8 cellular contexts compared by ENCODE assay signal in the genomic region with DNA sequence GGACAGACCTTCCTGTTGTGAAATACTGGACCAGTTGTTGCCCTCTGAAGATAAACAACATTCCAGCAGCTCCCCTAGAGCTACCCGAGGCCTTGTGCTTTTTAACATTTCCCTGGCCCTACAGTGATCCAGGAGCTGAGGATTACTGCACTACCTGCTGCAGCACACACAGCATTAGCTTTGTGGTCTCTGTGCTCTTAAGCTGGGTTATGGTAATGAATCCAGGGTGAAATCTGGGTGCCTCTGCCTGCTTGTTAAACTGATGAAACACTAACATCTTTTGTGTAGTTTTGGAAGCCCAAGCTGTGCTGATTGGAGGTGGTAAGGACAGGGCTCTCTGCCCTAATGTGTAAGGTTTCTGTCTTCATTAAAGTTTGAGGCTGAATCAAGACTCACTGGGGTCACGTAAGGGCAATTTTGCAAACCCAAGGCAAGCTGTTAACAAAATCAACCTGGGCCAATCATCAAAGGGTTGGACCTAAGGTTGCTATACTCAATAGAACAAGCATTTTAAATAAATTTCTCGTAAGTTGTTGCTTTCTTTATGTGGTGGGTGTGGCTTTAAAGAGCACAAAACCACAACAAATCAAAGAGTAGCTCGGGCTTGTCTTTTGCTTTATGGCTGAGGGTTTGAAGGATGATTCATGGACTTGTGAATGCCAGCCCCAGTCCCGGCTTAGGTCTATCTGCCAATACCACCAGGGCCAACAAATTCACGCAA.
DNase-seq lines count a peak whose midpoint lies in the region; ATAC-seq and TF ChIP-seq lines count a peak whose summit lies in the region.

No MANE protein-coding gene starts in this region.

- RAD21 ChIA-PET in HCT116 (lab: Charles Lee; ENCODE audit: low non-redundant PET in 1 of 2, low total read pairs in 2 of 2, uncharacterized antibody in 2 of 2, unreplicated experiment in 2 of 2) = no interaction called here

- POLR2A ChIA-PET in HCT116 (lab: Charles Lee) = no interaction called here

- CTCF ChIA-PET in HCT116 (lab: Charles Lee) = interaction anchor here (1.9 kb wide), 1 partner anchor 83 kb away, joined by 7 read pairs; no protein-coding TSS in a partner anchor

- no peaks in the 10 kb centered on the region for H3K79me2 ChIP-seq in HCT116 (ENCODE audit: insufficient read depth, low read length)

- BruUV-seq in HCT116 (replicated peaks; lab: Mats Ljungman, UMichigan) = no TSS peak

- peak; percentile 83 for ATAC-seq in HCT116
- ATAC-seq in HG03280 (IDR thresholded peaks at IDR 0.05; ENCODE audit: unreplicated experiment) = no peak
- ATAC-seq in GM19328 (IDR thresholded peaks at IDR 0.05; ENCODE audit: unreplicated experiment) = no peak

- TF ChIP-seq POLR2A in HCT116 (IDR thresholded peaks at IDR 0.05; ENCODE audit: borderline replicate concordance, extremely low read depth, insufficient read depth, insufficient read length) = no peak

- H3K4me3 ChIP-seq in HCT116 (replicated peaks in 1 of 2; ENCODE audit: low read depth in 1 of 2, low read length in 2 of 2) (peak overlapping the region in 1 of 2 experiments; percentile 7; a peak in 1 of 4 replicates), retinal pigment epithelial cell (ENCODE audit: low read length) (no peak overlapping the region)

- H3K9me3 ChIP-seq in HCT116 (ENCODE audit: control insufficient read depth in 1 of 2, insufficient read depth in 1 of 2, low read depth in 1 of 2, low read length in 2 of 2) = no peaks in the 10 kb centered on the region

- TF ChIP-seq RAD21 in HCT116 (IDR thresholded peaks at IDR 0.05; ENCODE audit: low read depth) = no peak

- H4K20me1 ChIP-seq in HCT116 (ENCODE audit: insufficient read depth) = no peaks in the 10 kb centered on the region

- H3K27me3 ChIP-seq in HCT116 (ENCODE audit: insufficient read depth, low read length) = no peaks in the 10 kb centered on the region

- H3K4me2 ChIP-seq in HCT116 (ENCODE audit: low read length) = peak overlapping the region; percentile 53

- TF ChIP-seq CTCF in HCT116 (IDR thresholded peaks at IDR 0.05 in 2 of 3, conservative IDR thresholded peaks at IDR 0.05 in 1 of 3; ENCODE audit: borderline replicate concordance in 1 of 3, insufficient read depth in 1 of 3, low read depth in 2 of 3, low read length in 2 of 3) = no peak
- no peak for TF ChIP-seq CTCF in retinal pigment epithelial cell (conservative IDR thresholded peaks at IDR 0.05; ENCODE audit: low read depth, low read length)

- DNase-seq in HCT116 (ENCODE audit: low read depth, low spot score) = peak; percentile 67
- DNase-seq in T-helper 2 cell = peak in 3 of 5 experiments; percentile 7 to 89 (median 52)
- DNase-seq in epidermal melanocyte (ENCODE audit: insufficient read length, low spot score) = peak; percentile 24
- peak; percentile 74 for DNase-seq in retinal pigment epithelial cell (ENCODE audit: low read depth)
- DNase-seq in AML-193 (lab: John Stamatoyannopoulos, UW) = no peak
- no peak for DNase-seq in KG1 (lab: John Stamatoyannopoulos, UW)

- peak overlapping the region; percentile 90 for H2AFZ ChIP-seq in HCT116 (ENCODE audit: low read depth, low read length, poor library complexity, severe bottlenecking)

- H3K4me1 ChIP-seq in HCT116 (ENCODE audit: control insufficient read depth in 1 of 2, insufficient read depth in 2 of 2, low read length in 2 of 2) = peaks cover 34 to 35% of the 10 kb centered on the region in 2 experiments

- intact Hi-C loops in HCT116 (cut with micrococcal nuclease) = no loop called here

- no peak overlapping the region; the same call in 1 of the 2 replicates for H3K27ac ChIP-seq in HCT116 (ENCODE audit: low read depth, low read length)

- no peaks in the 10 kb centered on the region for H3K36me3 ChIP-seq in HCT116 (ENCODE audit: control insufficient read depth in 1 of 2, insufficient read depth in 2 of 2, low read length in 2 of 2)

- H3K9me2 ChIP-seq in HCT116 (ENCODE audit: insufficient read depth) = no peaks in the 10 kb centered on the region

- H3K9ac ChIP-seq in HCT116 (ENCODE audit: low read length) = no peak overlapping the region

TF ChIP-seq in HCT116, 20 proteins besides CTCF, POLR2A, EP300 and RAD21:
- TF ChIP-seq JUND (IDR thresholded peaks at IDR 0.05) (peak; percentile 64), ZFX (IDR thresholded peaks at IDR 0.05) (peak; percentile 55; the same call in 1 of the 2 replicates), SP1 (IDR thresholded peaks at IDR 0.05; ENCODE audit: low read depth) (peak; percentile 47), CEBPB (IDR thresholded peaks at IDR 0.05; ENCODE audit: low read depth) (0 out of 2 replicates have a peak, but pooled peaks have one; percentile 37), TCF7L2 (IDR thresholded peaks at IDR 0.05; ENCODE audit: borderline replicate concordance, extremely low read depth, insufficient read depth, insufficient read length) (no peak), FOSL1 (IDR thresholded peaks at IDR 0.05; ENCODE audit: low read depth) (peak; percentile 68), CBX3 (IDR thresholded peaks at IDR 0.05; ENCODE audit: low read depth) (peak; percentile 43; the same call in 1 of the 2 replicates), EZH2phosphoT487 (IDR thresholded peaks at IDR 0.05; ENCODE audit: borderline replicate concordance) (no peak)
- TF ChIP-seq, protein P1, sequence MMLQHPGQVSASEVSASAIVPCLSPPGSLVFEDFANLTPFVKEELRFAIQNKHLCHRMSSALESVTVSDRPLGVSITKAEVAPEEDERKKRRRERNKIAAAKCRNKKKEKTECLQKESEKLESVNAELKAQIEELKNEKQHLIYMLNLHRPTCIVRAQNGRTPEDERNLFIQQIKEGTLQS (IDR thresholded peaks at IDR 0.05) = no peak

Comparison
In these comparisons a context has a peak if more than half of its experiments do, and no peak if none do; other contexts are left out.
1. DNase-seq: peak in HCT116 (single experiment), T-helper 2 cell (3 of 5), epidermal melanocyte (single experiment) and retinal pigment epithelial cell (single experiment); none in AML-193 (0 of 2) and KG1 (single experiment).